8 cellular contexts compared by ENCODE assay signal in genomic region chr17:42016952-42017865, GRCh38. TPM values are rescaled to one million over a fixed set of nuclear protein-coding genes. Genes with fewer than 3 reads are reported as not detected.
DNase-seq lines count a peak whose midpoint lies in the region; ATAC-seq, FAIRE-seq and TF ChIP-seq lines count a peak whose summit lies in the region.

Gene DNAJC7, minus strand, starts transcription at chr17:42017439. Its CDS starts 23 bp downstream, at chr17:42017416.

- H3K27me3 ChIP-seq in astrocyte (ENCODE audit: insufficient read depth, low read length) (no peaks in the 10 kb centered on the region), hepatocyte (no peaks in the 10 kb centered on the region)

- H3K4me1 Mint-ChIP-seq in astrocyte (ENCODE audit: low read depth, unreplicated experiment), result peaks cover 23% of the 10 kb centered on the region

- DNase-seq in NCI-H1930 (lab: John Stamatoyannopoulos, UW) (peak; percentile 92 to 97), T-helper 22 cell (ENCODE audit: low read depth) (peak; percentile 81), astrocyte (ENCODE audit: low read depth) (peak; percentile 80), hepatocyte (ENCODE audit: low spot score) (peak; percentile 96), retina (peak; percentile 98), cortex of kidney (lab: John Stamatoyannopoulos, UW) (no peak)

- peaks cover 9% of the 10 kb centered on the region for H3K36me3 Mint-ChIP-seq in astrocyte (ENCODE audit: low read depth, unreplicated experiment)

- H3K9me3 Mint-ChIP-seq in astrocyte (ENCODE audit: unreplicated experiment), result peaks cover under 1% of the 10 kb centered on the region

- H3K9me3 ChIP-seq in astrocyte (ENCODE audit: insufficient read depth, low read depth, low read length) (no peaks in the 10 kb centered on the region), hepatocyte (ENCODE audit: low read depth) (no peaks in the 10 kb centered on the region)

- ATAC-seq in GM18502 (IDR thresholded peaks at IDR 0.05; ENCODE audit: poor library complexity, unreplicated experiment) (peak; percentile 78), HG02943 (IDR thresholded peaks at IDR 0.05; ENCODE audit: low read depth, unreplicated experiment) (peak; percentile 68)

- H3K36me3 ChIP-seq in astrocyte (ENCODE audit: insufficient read depth, low read length), result peaks cover 4% of the 10 kb centered on the region
- no peaks in the 10 kb centered on the region for H3K36me3 ChIP-seq in hepatocyte (replicated peaks; ENCODE audit: insufficient read depth, low read depth)

- H3K4me3 Mint-ChIP-seq in astrocyte (ENCODE audit: unreplicated experiment), result peak within 1 kb of the TSS; percentile 100

- peaks cover 30% of the 10 kb centered on the region for H4K20me1 ChIP-seq in astrocyte (ENCODE audit: insufficient read depth, low read length)
- H4K20me1 ChIP-seq in hepatocyte (ENCODE audit: insufficient read depth, poor library complexity, severe bottlenecking), result peaks cover 27% of the 10 kb centered on the region

- H3K4me1 ChIP-seq in astrocyte (ENCODE audit: insufficient read depth, low read length) (peaks cover 20% of the 10 kb centered on the region), hepatocyte (ENCODE audit: insufficient read depth) (peaks cover 22% of the 10 kb centered on the region)

- WGBS in hepatocyte (ENCODE audit: low lambda C conversion rate, missing lambda C conversion rate), result 2% methylated on average over 63 of the region's 70 CpGs

- H3K4me2 ChIP-seq in astrocyte (ENCODE audit: low read length) (peak within 1 kb of the TSS; percentile 89), hepatocyte (peak within 1 kb of the TSS; percentile 84)

- no peaks in the 10 kb centered on the region for H3K9me2 ChIP-seq in hepatocyte (replicated peaks; ENCODE audit: insufficient read depth)

- H2AFZ ChIP-seq in astrocyte (ENCODE audit: low read depth, low read length) (peak within 1 kb of the TSS; percentile 92), hepatocyte (peak within 1 kb of the TSS; percentile 74)

- no peak for FAIRE-seq in astrocyte (lab: Jason Lieb, UNC)

- H3K4me3 ChIP-seq in astrocyte (ENCODE audit: insufficient read depth, low read depth, low read length) (peak within 1 kb of the TSS; percentile 91), hepatocyte (peak within 1 kb of the TSS; percentile 84)

- H3K79me2 ChIP-seq in astrocyte (ENCODE audit: insufficient read depth, low read length) (peaks cover 73% of the 10 kb centered on the region), hepatocyte (peaks cover 81% of the 10 kb centered on the region)

- peak within 1 kb of the TSS; percentile 95 for H3K27ac ChIP-seq in astrocyte (ENCODE audit: low read depth, low read length)
- H3K27ac ChIP-seq in hepatocyte, result peak within 1 kb of the TSS; percentile 97

- no peak for TF ChIP-seq CTCF in astrocyte (IDR thresholded peaks at IDR 0.05; ENCODE audit: insufficient read depth, low read depth, low read length)
- no peak for TF ChIP-seq CTCF in hepatocyte (IDR thresholded peaks at IDR 0.05; ENCODE audit: poor library complexity)

- H3K27me3 Mint-ChIP-seq in astrocyte (ENCODE audit: low read depth, unreplicated experiment), result no peaks in the 10 kb centered on the region

- H3K27ac Mint-ChIP-seq in astrocyte (ENCODE audit: unreplicated experiment), result peak within 1 kb of the TSS; percentile 99

- H3K9ac ChIP-seq in astrocyte (ENCODE audit: low read length), result peak within 1 kb of the TSS; percentile 99

RNA-seq across cellular contexts. Expression of gene DNAJC7, which starts in this region (rescaled TPM):
- total RNA-seq in astrocyte (82.9 and 96.0 TPM in 2 replicates), hepatocyte (73.6 and 86.3 TPM in 2 replicates)
- polyA plus RNA-seq in hepatocyte, result 50.1 and 61.7 TPM in 2 replicates
